In the genomic region with DNA sequence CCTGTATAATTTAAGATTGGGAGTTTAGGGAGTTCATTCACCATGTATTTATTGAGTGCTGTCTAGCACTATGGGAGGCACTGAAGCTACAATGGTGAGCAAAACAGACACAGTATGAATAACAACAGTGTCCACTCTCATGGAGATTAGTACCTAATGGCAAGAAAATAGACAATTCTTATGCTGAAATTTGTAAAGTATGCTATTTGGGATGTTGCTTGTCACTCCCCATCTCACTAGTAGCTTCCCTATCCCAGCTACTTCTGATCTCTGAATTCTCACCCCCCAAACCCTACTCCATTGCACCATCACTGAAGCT, we compare ENCODE assay signal across 20 cellular contexts. TPM values are rescaled to one million over a fixed set of nuclear protein-coding genes. Genes with fewer than 3 reads are reported as not detected.
DNase-seq lines count a peak whose midpoint lies in the region; ATAC-seq, FAIRE-seq and TF ChIP-seq lines count a peak whose summit lies in the region.
"Had no signal": no experiment of that assay in that cellular context is flagged by ENCODE, and none has a peak within 500 bp of the region (broad histone marks: within the 10 kb centered on the region; RNA-seq: fewer than 3 reads in every experiment).

No MANE protein-coding gene starts in this region.

- no peak for TF ChIP-seq RAD21 in GM12878 (IDR thresholded peaks at IDR 0.05; ENCODE audit: insufficient read depth, low read depth, low read length)

- TF ChIP-seq POLR2A in GM12878 (IDR thresholded peaks at IDR 0.05; ENCODE audit: low read depth, low read length): no peak

- BruUV-seq in GM12878 (replicated peaks; lab: Mats Ljungman, UMichigan) (TSS peak; percentile 14), Calu3 (replicated peaks; lab: Mats Ljungman, UMichigan) (no TSS peak)

- no peak for FAIRE-seq in GM12878 (lab: Jason Lieb, UNC)

- H3K23me2 ChIP-seq in H9 (ENCODE audit: insufficient read length, low read depth, low read length, poor library complexity, severe bottlenecking): peaks cover 29% of the 10 kb centered on the region

- peak overlapping the region in 3 of 11 experiments; percentile 71 to 85 (median 74); a peak in 1 of 22 replicates for H3K9ac ChIP-seq in BLaER1 treated with 17β-estradiol and CSF1 and Interleukin-3, amounts not matched to agents 10 nM and 100 nM
- H3K9ac ChIP-seq in H9 (ENCODE audit: extremely low read depth, insufficient read length, low read length) (no peak overlapping the region), GM12878 (ENCODE audit: control insufficient read depth, insufficient read depth, low read length) (no peak overlapping the region)
- H3K9ac ChIP-seq: KMS-11 had no signal

- no peaks in the 10 kb centered on the region for H3K9me3 ChIP-seq in BLaER1 treated with 17β-estradiol and CSF1 and Interleukin-3, amounts not matched to agents 10 nM and 100 nM (replicated peaks in 1 of 11)
- H3K9me3 ChIP-seq in H9 (ENCODE audit: control insufficient read depth, low read depth, low read length): no peaks in the 10 kb centered on the region
- H3K9me3 ChIP-seq in GM12878 (replicated peaks; ENCODE audit: control insufficient read depth, insufficient read depth, low read length): no peaks in the 10 kb centered on the region
- no peaks in the 10 kb centered on the region for H3K9me3 ChIP-seq in naive thymus-derived CD4-positive, alpha-beta T cell (ENCODE audit: control insufficient read depth in 2 of 3, low read length in 3 of 3)
- H3K9me3 ChIP-seq: left lung had no signal

- H2AFZ ChIP-seq in H9 (ENCODE audit: low read length) (no peak overlapping the region), GM12878 (ENCODE audit: control insufficient read depth, low read depth, low read length) (no peak overlapping the region)

- H3K18ac ChIP-seq in H9 (ENCODE audit: insufficient read length, low read depth, low read length): no peak overlapping the region

- no peak overlapping the region for H3T11ph ChIP-seq in H9 (ENCODE audit: low read length)

- POLR2A ChIA-PET in GM12878 (lab: Charles Lee): interaction anchor here (0.5 to 5.7 kb wide), 10 partner anchors 9 to 531 kb away, joined by 3 to 38 read pairs (median 4); a partner anchor contains a TSS
- POLR2A ChIA-PET in naive thymus-derived CD4-positive, alpha-beta T cell (lab: Charles Lee): interaction anchor here (0.6 to 1.2 kb wide), 5 partner anchors 31 to 304 kb away, joined by 3 to 4 read pairs (median 3); a partner anchor contains a TSS

- intact Hi-C loops in GM12878 (cut with micrococcal nuclease; ENCODE audit: unreplicated experiment): no loop called here
- intact Hi-C loops in naive thymus-derived CD4-positive, alpha-beta T cell (cut with micrococcal nuclease): no loop called here
- intact Hi-C loops in Calu3 (cut with micrococcal nuclease; ENCODE audit: unreplicated experiment): no loop called here

- H3K79me1 ChIP-seq in H9 (ENCODE audit: insufficient read depth, low read depth, low read length, poor library complexity, severe bottlenecking): peaks cover 3% of the 10 kb centered on the region

- H3K4me3 ChIP-seq in BLaER1 treated with 17β-estradiol and CSF1 and Interleukin-3, amounts not matched to agents 10 nM and 100 nM: peak overlapping the region in 1 of 10 experiments; percentile 85; a peak in 3 of 20 replicates
- H3K4me3 ChIP-seq in GM12878: no peak overlapping the region
- no peak overlapping the region for H3K4me3 ChIP-seq in naive thymus-derived CD4-positive, alpha-beta T cell (ENCODE audit: low read length)
- H3K4me3 ChIP-seq: left lung had no signal

- H2AK5ac ChIP-seq in H9 (ENCODE audit: insufficient read length, low read length): no peak overlapping the region

- peaks cover 31 to 49% (median 43%) of the 10 kb centered on the region in 10 experiments for H3K4me1 ChIP-seq in BLaER1 treated with 17β-estradiol and CSF1 and Interleukin-3, amounts not matched to agents 10 nM and 100 nM
- H3K4me1 ChIP-seq in H9 (ENCODE audit: insufficient read depth, low read length) (peaks cover 17% of the 10 kb centered on the region), GM12878 (ENCODE audit: control insufficient read depth, insufficient read depth, low read length) (peaks cover 5% of the 10 kb centered on the region)
- H3K4me1 ChIP-seq in naive thymus-derived CD4-positive, alpha-beta T cell (ENCODE audit: control insufficient read depth in 2 of 2, insufficient read depth in 2 of 2, low read length in 2 of 2): peaks cover 5 to 19% of the 10 kb centered on the region in 2 donors

- no peak overlapping the region for H2BK12ac ChIP-seq in H9 (ENCODE audit: insufficient read length, low read depth, low read length)

- no peak overlapping the region for H2BK120ac ChIP-seq in H9 (ENCODE audit: low read depth, low read length, poor library complexity, severe bottlenecking)

- ATAC-seq in GM12878 (no peak), HG03571 (IDR thresholded peaks at IDR 0.05; ENCODE audit: unreplicated experiment) (no peak)
- ATAC-seq in naive thymus-derived CD4-positive, alpha-beta T cell: no peak
- ATAC-seq: activated CD4-positive, CD25-positive, alpha-beta regulatory T cell treated with anti-CD3 and anti-CD28 coated beads, Interleukin-2, amount 50 U/mL, for 24 hours; activated CD8-positive, alpha-beta T cell treated with anti-CD3 and anti-CD28 coated beads, Interleukin-2, amount 10 ng/mL, durations not matched to agents 7 days and 5 days; left lung had no signal

- TF ChIP-seq EP300 in GM12878 (IDR thresholded peaks at IDR 0.05; ENCODE audit: borderline replicate concordance in 1 of 2, control insufficient read depth in 1 of 2, low read depth in 2 of 2, low read length in 2 of 2): no peak

- SMC1A ChIA-PET in GM12878 (lab: Charles Lee; ENCODE audit: uncharacterized antibody, unreplicated experiment): interaction anchor here (0.9 to 4.4 kb wide), 13 partner anchors 9 to 294 kb away, joined by 3 to 21 read pairs (median 6); a partner anchor contains a TSS

- H3K4me1 Mint-ChIP-seq in H9 (peaks cover 64 to 68% of the 10 kb centered on the region in 2 experiments), Calu3 (ENCODE audit: low read depth, unreplicated experiment) (peaks cover 21% of the 10 kb centered on the region)
- peaks cover 31 to 46% (median 41%) of the 10 kb centered on the region in 7 donors for H3K4me1 Mint-ChIP-seq in naive thymus-derived CD4-positive, alpha-beta T cell

- no peak overlapping the region for H3K4ac ChIP-seq in H9 (ENCODE audit: low read depth, low read length)

- H4K91ac ChIP-seq in H9 (ENCODE audit: insufficient read length, low read depth, low read length): no peak overlapping the region

- H3K27me3 Mint-ChIP-seq in H9 (ENCODE audit: low read depth): peaks cover 5% of the 10 kb centered on the region
- peaks cover 0 to 5% (median 0%) of the 10 kb centered on the region in 5 donors for H3K27me3 Mint-ChIP-seq in naive thymus-derived CD4-positive, alpha-beta T cell
- peaks cover 28% of the 10 kb centered on the region for H3K27me3 Mint-ChIP-seq in Calu3 (ENCODE audit: unreplicated experiment)
- H3K27me3 Mint-ChIP-seq: activated T-cell treated with anti-CD3 and anti-CD28 coated beads, Interleukin-2, amount 50 U/mL, for 24 hours had no signal

- RAD21 ChIA-PET in GM12878 (lab: Charles Lee; ENCODE audit: unreplicated experiment): interaction anchor here (0.5 to 3.5 kb wide), 8 partner anchors 9 to 228 kb away, joined by 3 to 14 read pairs (median 8); a partner anchor contains a TSS

- H3K4me3 Mint-ChIP-seq in H9 (peak overlapping the region; percentile 96 to 97), Calu3 (ENCODE audit: low read depth, unreplicated experiment) (no peak overlapping the region)
- H3K4me3 Mint-ChIP-seq in naive thymus-derived CD4-positive, alpha-beta T cell: no peak overlapping the region
- H3K4me3 Mint-ChIP-seq: activated CD8-positive, alpha-beta T cell treated with anti-CD3 and anti-CD28 coated beads, Interleukin-2, amount 10 ng/mL, durations not matched to agents 7 days and 5 days; activated T-cell treated with anti-CD3 and anti-CD28 coated beads, Interleukin-2, amount 50 U/mL, for 24 hours; dendritic cell treated with granulocyte-macrophage colony-stimulating factor and Interleukin-4, amounts not matched to agents 40 ng/mL and 50 ng/mL, for 4 days had no signal

- H3K36me3 Mint-ChIP-seq in H9 (ENCODE audit: insufficient read depth in 1 of 3, low read depth in 3 of 3): peaks cover 27 to 50% (median 48%) of the 10 kb centered on the region in 3 experiments; a peak in 6 of 7 replicates
- H3K36me3 Mint-ChIP-seq in naive thymus-derived CD4-positive, alpha-beta T cell: peaks cover 0 to 9% (median 6%) of the 10 kb centered on the region in 5 donors
- H3K36me3 Mint-ChIP-seq in Calu3 (ENCODE audit: insufficient read depth, unreplicated experiment): peaks cover 33% of the 10 kb centered on the region

- H3K79me2 ChIP-seq in H9 (ENCODE audit: insufficient read depth, low read length) (peaks cover 6% of the 10 kb centered on the region; the same call in 1 of the 2 replicates), GM12878 (ENCODE audit: control insufficient read depth, insufficient read depth, low read length) (peaks cover 2% of the 10 kb centered on the region)

- H4K20me1 ChIP-seq in BLaER1 treated with 17β-estradiol and CSF1 and Interleukin-3, amounts not matched to agents 10 nM and 100 nM: peaks cover 0 to 55% (median 40%) of the 10 kb centered on the region in 11 experiments; a peak in 16 of 22 replicates
- no peaks in the 10 kb centered on the region for H4K20me1 ChIP-seq in H9 (ENCODE audit: control insufficient read depth, insufficient read depth, insufficient read length)
- no peaks in the 10 kb centered on the region for H4K20me1 ChIP-seq in GM12878 (ENCODE audit: control insufficient read depth, insufficient read depth)

- no peaks in the 10 kb centered on the region for H3K9me3 Mint-ChIP-seq in H9
- no peaks in the 10 kb centered on the region for H3K9me3 Mint-ChIP-seq in naive thymus-derived CD4-positive, alpha-beta T cell
- no peaks in the 10 kb centered on the region for H3K9me3 Mint-ChIP-seq in Calu3 (ENCODE audit: low read depth, unreplicated experiment)
- H3K9me3 Mint-ChIP-seq: activated T-cell treated with anti-CD3 and anti-CD28 coated beads, Interleukin-2, amount 50 U/mL, for 24 hours; dendritic cell treated with granulocyte-macrophage colony-stimulating factor and Interleukin-4, amounts not matched to agents 40 ng/mL and 50 ng/mL, for 4 days; immature natural killer cell had no signal

- no peak overlapping the region for H2BK15ac ChIP-seq in H9 (ENCODE audit: low read depth, low read length)

- peak overlapping the region; percentile 89 to 98 (median 94); a peak in 5 of 7 replicates for H3K27ac Mint-ChIP-seq in H9
- peak overlapping the region in 8 of 9 donors; percentile 32 to 78 (median 71) for H3K27ac Mint-ChIP-seq in naive thymus-derived CD4-positive, alpha-beta T cell
- no peak overlapping the region for H3K27ac Mint-ChIP-seq in Calu3 (ENCODE audit: unreplicated experiment)
- H3K27ac Mint-ChIP-seq: dendritic cell treated with granulocyte-macrophage colony-stimulating factor and Interleukin-4, amounts not matched to agents 40 ng/mL and 50 ng/mL, for 4 days had no signal

- H3K27ac ChIP-seq in BLaER1 treated with 17β-estradiol and CSF1 and Interleukin-3, amounts not matched to agents 10 nM and 100 nM: peak overlapping the region in 3 of 11 experiments; percentile 51 to 64 (median 59); a peak in 1 of 22 replicates
- no peak overlapping the region for H3K27ac ChIP-seq in H9 (ENCODE audit: insufficient read length, low read depth, low read length)
- no peak overlapping the region for H3K27ac ChIP-seq in GM12878 (ENCODE audit: control insufficient read depth, insufficient read depth)
- H3K27ac ChIP-seq in naive thymus-derived CD4-positive, alpha-beta T cell (ENCODE audit: low read depth, low read length): peak overlapping the region; percentile 63
- H3K27ac ChIP-seq: KMS-11, RWPE1 had no signal

- no peak overlapping the region for H3K23ac ChIP-seq in H9 (ENCODE audit: insufficient read length, low read depth, low read length)

- no peak overlapping the region for H3K14ac ChIP-seq in H9 (ENCODE audit: insufficient read depth, low read length)

- no peak overlapping the region for H4K8ac ChIP-seq in H9 (replicated peaks; ENCODE audit: insufficient read length, low read depth, low read length)

- no peak overlapping the region for H4K5ac ChIP-seq in H9 (ENCODE audit: insufficient read length, low read depth, low read length)

- DNase-seq in H9: no peak
- DNase-seq in GM12878 (ENCODE audit: low read depth, low spot score): no peak
- no peak for DNase-seq in naive thymus-derived CD4-positive, alpha-beta T cell
- no peak for DNase-seq in KBM-7
- DNase-seq in middle frontal gyrus (ENCODE audit: extremely low spot score, low spot score): no peak
- no peak for DNase-seq in Calu3
- DNase-seq: activated CD8-positive, alpha-beta T cell treated with anti-CD3 and anti-CD28 coated beads, Interleukin-2, amount 10 ng/mL, durations not matched to agents 7 days and 5 days; activated naive CD4-positive, alpha-beta T cell treated with Interleukin-2 at 50 U/mL for 16 hours; activated T-cell treated with anti-CD3 and anti-CD28 coated beads, Interleukin-2, amount 50 U/mL, for 24 hours; amygdala; GF-D8; immature natural killer cell; left lung; NCI-H187 had no signal

- no peak overlapping the region for H2BK20ac ChIP-seq in H9 (ENCODE audit: low read depth, low read length, poor library complexity, severe bottlenecking)

- H3K36me3 ChIP-seq in BLaER1 treated with 17β-estradiol and CSF1 and Interleukin-3, amounts not matched to agents 10 nM and 100 nM: peaks cover 22 to 52% (median 49%) of the 10 kb centered on the region in 11 experiments
- peaks cover 5 to 7% of the 10 kb centered on the region in 2 experiments; a peak in 3 of 4 replicates for H3K36me3 ChIP-seq in GM12878 (ENCODE audit: control insufficient read depth in 2 of 2, insufficient read depth in 2 of 2, low read length in 1 of 2)
- peaks cover 0 to 31% (median 4%) of the 10 kb centered on the region in 3 experiments for H3K36me3 ChIP-seq in naive thymus-derived CD4-positive, alpha-beta T cell (ENCODE audit: control insufficient read depth in 2 of 3, insufficient read depth in 3 of 3, low read length in 3 of 3)

- H3K27me3 ChIP-seq in BLaER1 treated with 17β-estradiol and CSF1 and Interleukin-3, amounts not matched to agents 10 nM and 100 nM: no peaks in the 10 kb centered on the region
- H3K27me3 ChIP-seq in H9 (ENCODE audit: insufficient read depth, low read length) (no peaks in the 10 kb centered on the region), GM12878 (replicated peaks in 1 of 2; ENCODE audit: control insufficient read depth in 2 of 2, insufficient read depth in 2 of 2, low read length in 1 of 2) (no peaks in the 10 kb centered on the region)
- H3K27me3 ChIP-seq in naive thymus-derived CD4-positive, alpha-beta T cell (ENCODE audit: control insufficient read depth in 2 of 2, insufficient read depth in 2 of 2, low read length in 2 of 2): no peaks in the 10 kb centered on the region

- CTCF ChIA-PET in GM12878 (lab: Yijun Ruan, JAX): interaction anchor here (0.9 to 5.0 kb wide), 15 partner anchors 8 to 250 kb away, joined by 3 to 32 read pairs (median 4); a partner anchor contains a TSS
- CTCF ChIA-PET in naive thymus-derived CD4-positive, alpha-beta T cell (lab: Charles Lee): interaction anchor here (0.5 to 2.5 kb wide), 7 partner anchors 9 to 209 kb away, joined by 3 to 14 read pairs (median 3); a partner anchor contains a TSS
- CTCF ChIA-PET in Calu3 (lab: Charles Lee): interaction anchor here (0.6 to 1.5 kb wide), 3 partner anchors 9 to 22 kb away, joined by 5 to 10 read pairs (median 6); no protein-coding TSS in a partner anchor

- peak overlapping the region; percentile 16 to 100 (median 97); a peak in 19 of 22 replicates for H3K4me2 ChIP-seq in BLaER1 treated with 17β-estradiol and CSF1 and Interleukin-3, amounts not matched to agents 10 nM and 100 nM
- peak overlapping the region; percentile 72 for H3K4me2 ChIP-seq in H9 (ENCODE audit: insufficient read depth, insufficient read length, low read length)
- H3K4me2 ChIP-seq in GM12878 (ENCODE audit: control insufficient read depth, insufficient read depth): no peak overlapping the region
- H3K4me2 ChIP-seq: KMS-11 had no signal

- no peak overlapping the region for H3K56ac ChIP-seq in H9 (ENCODE audit: insufficient read length, low read depth, low read length)

- in situ Hi-C loops in GM12878 (cut with MboI) (no loop called here), KBM-7 (cut with MboI; ENCODE audit: low pct_unique_long_range_greater_than_20kb, low sequenced_read_pairs) (no loop called here)

- H2BK5ac ChIP-seq in H9 (ENCODE audit: insufficient read length, low read length): no peak overlapping the region

- TF ChIP-seq CTCF in H9 (conservative IDR thresholded peaks at IDR 0.05): no peak
- no peak for TF ChIP-seq CTCF in GM12878 (IDR thresholded peaks at IDR 0.05 in 2 of 3, conservative IDR thresholded peaks at IDR 0.05 in 1 of 3; ENCODE audit: control insufficient read depth in 2 of 3, extremely low read depth in 1 of 3, insufficient read depth in 1 of 3, low read depth in 3 of 3, low read length in 3 of 3)
- no peak for TF ChIP-seq CTCF in Calu3 (IDR thresholded peaks at IDR 0.05; ENCODE audit: unreplicated experiment)

RNA-seq across cellular contexts. Expression of a gene that starts 4.0 kb away (rescaled TPM):
- total RNA-seq in H9 (2021): 31.2 and 31.8 TPM in 2 replicates
- 7.2 and 7.6 TPM in 2 replicates for total RNA-seq in GM12878 (2013; cell fraction: nucleolus; rRNA removed)
- 3.1 and 5.2 TPM in 2 replicates for total RNA-seq in GM12878 (2014; rRNA removed)
- 3.4 and 3.9 TPM in 2 replicates for total RNA-seq in GM12878 (2014; rRNA removed; fragmentation: Illumina TruSeq; extraction: Trizol)
- total RNA-seq in GM12878 (2021): 15.2 and 15.4 TPM in 2 replicates
- polyA plus RNA-seq in GM12878 (2011; ENCODE audit: low read depth): 3.0 TPM
- polyA plus RNA-seq in GM12878 (2011; rRNA removed): 3.7 and 5.8 TPM in 2 replicates
- 6.5 and 8.8 TPM in 2 replicates for polyA plus RNA-seq in GM12878 (2011; cell fraction: cytosol; rRNA removed)
- polyA plus RNA-seq in GM12878 (2011; cell fraction: nucleus; rRNA removed): 8.5 and 9.2 TPM in 2 replicates
- 7.4 TPM in 2 replicates for polyA plus RNA-seq in GM12878 (2012)
- 5.7 and 6.7 TPM in 2 replicates for polyA plus RNA-seq in GM12878 (2014; fragmentation: Illumina TruSeq; extraction: Trizol)
- polyA plus RNA-seq in GM12878 (2014; fragmentation: Nextera tagmentation; extraction: Ambion mirVana): 1 to 10 TPM; 1.5 to 1.6 TPM
- polyA plus RNA-seq in GM12878 (2014; rRNA removed): 9.9 and 13.0 TPM in 2 replicates
- polyA plus RNA-seq in GM12878 (2016; fragmentation: Nextera tagmentation; extraction: Ambion mirVana): under 1 TPM; 0.83 to 0.87 TPM
- polyA minus RNA-seq in GM12878 (2011; rRNA and poly(A)+ RNA removed): 4.9 and 8.8 TPM in 2 replicates
- 3.1 and 5.5 TPM in 2 replicates for polyA minus RNA-seq in GM12878 (2011; cell fraction: cytosol; rRNA and poly(A)+ RNA removed)
- 2.9 and 4.8 TPM in 2 replicates for polyA minus RNA-seq in GM12878 (2011; cell fraction: nucleus; rRNA and poly(A)+ RNA removed)
- total RNA-seq in naive thymus-derived CD4-positive, alpha-beta T cell: 10 to 100 TPM in 3 of 5 experiments, 1 to 10 TPM in 2; 6.6 to 16.2 (median 12.0) TPM
- polyA plus RNA-seq in naive thymus-derived CD4-positive, alpha-beta T cell: under 1 TPM; 0.79 TPM
- 5.3 and 6.7 TPM in 2 replicates for total RNA-seq in Calu3 (2022)

RNA-seq across cellular contexts. Expression of a gene that starts 18.1 kb away (rescaled TPM):
- 581 and 589 TPM in 2 replicates for total RNA-seq in H9 (2021)
- 44.4 and 46.9 TPM in 2 replicates for total RNA-seq in GM12878 (2013; cell fraction: nucleolus; rRNA removed)
- 147 and 163 TPM in 2 replicates for total RNA-seq in GM12878 (2014; rRNA removed)
- 165 and 171 TPM in 2 replicates for total RNA-seq in GM12878 (2014; rRNA removed; fragmentation: Illumina TruSeq; extraction: Trizol)
- 171 and 173 TPM in 2 replicates for total RNA-seq in GM12878 (2021)
- polyA plus RNA-seq in GM12878 (2011; ENCODE audit: low read depth): 176 TPM
- polyA plus RNA-seq in GM12878 (2011; rRNA removed): 157 and 182 TPM in 2 replicates
- 168 and 246 TPM in 2 replicates for polyA plus RNA-seq in GM12878 (2011; cell fraction: cytosol; rRNA removed)
- polyA plus RNA-seq in GM12878 (2011; cell fraction: nucleus; rRNA removed): 88.0 and 94.4 TPM in 2 replicates
- 150 and 169 TPM in 2 replicates for polyA plus RNA-seq in GM12878 (2012)
- 142 and 156 TPM in 2 replicates for polyA plus RNA-seq in GM12878 (2014; fragmentation: Illumina TruSeq; extraction: Trizol)
- 100 to 1,000 TPM; 194 to 220 TPM for polyA plus RNA-seq in GM12878 (2014; fragmentation: Nextera tagmentation; extraction: Ambion mirVana)
- polyA plus RNA-seq in GM12878 (2014; rRNA removed): 166 and 193 TPM in 2 replicates
- 100 to 1,000 TPM; 200 to 209 TPM for polyA plus RNA-seq in GM12878 (2016; fragmentation: Nextera tagmentation; extraction: Ambion mirVana)
- 98.9 and 117 TPM in 2 replicates for polyA minus RNA-seq in GM12878 (2011; rRNA and poly(A)+ RNA removed)
- polyA minus RNA-seq in GM12878 (2011; cell fraction: cytosol; rRNA and poly(A)+ RNA removed): 27.9 and 34.6 TPM in 2 replicates
- 12.7 and 25.9 TPM in 2 replicates for polyA minus RNA-seq in GM12878 (2011; cell fraction: nucleus; rRNA and poly(A)+ RNA removed)
- 100 to 1,000 TPM in 2 of 5 experiments, 10 to 100 TPM in 3; 43.2 to 216 (median 54.3) TPM for total RNA-seq in naive thymus-derived CD4-positive, alpha-beta T cell
- polyA plus RNA-seq in naive thymus-derived CD4-positive, alpha-beta T cell: 10 to 100 TPM; 68.7 to 69.8 TPM
- 880 and 991 TPM in 2 replicates for total RNA-seq in Calu3 (2022)

RNA-seq across cellular contexts. Expression of a gene that starts 26.7 kb away (rescaled TPM):
- total RNA-seq in H9 (2021) (4.0 and 6.6 TPM in 2 replicates), GM12878 (2014; rRNA removed) (6.4 and 8.2 TPM in 2 replicates), GM12878 (2014; rRNA removed; fragmentation: Illumina TruSeq; extraction: Trizol) (5.7 and 6.7 TPM in 2 replicates), GM12878 (2021) (5.8 and 8.4 TPM in 2 replicates), Calu3 (2022) (11.0 and 11.2 TPM in 2 replicates)
- total RNA-seq in GM12878 (2013; cell fraction: nucleolus; rRNA removed): 24.9 and 25.4 TPM in 2 replicates
- polyA plus RNA-seq in GM12878 (2011; ENCODE audit: low read depth): 2.2 TPM
- polyA plus RNA-seq in GM12878 (2011; rRNA removed) (7.0 and 7.8 TPM in 2 replicates), GM12878 (2014; fragmentation: Illumina TruSeq; extraction: Trizol) (5.5 and 7.6 TPM in 2 replicates), GM12878 (2014; fragmentation: Nextera tagmentation; extraction: Ambion mirVana) (1 to 10 TPM; 2.6 to 3.1 TPM), GM12878 (2014; rRNA removed) (11.6 and 11.9 TPM in 2 replicates), GM12878 (2016; fragmentation: Nextera tagmentation; extraction: Ambion mirVana) (1 to 10 TPM; 5.8 to 7.1 TPM)
- polyA plus RNA-seq in GM12878 (2011; cell fraction: cytosol; rRNA removed): 7.5 and 10.6 TPM in 2 replicates
- 22.2 and 32.5 TPM in 2 replicates for polyA plus RNA-seq in GM12878 (2011; cell fraction: nucleus; rRNA removed)
- 4.6 and 5.0 TPM in 2 replicates for polyA plus RNA-seq in GM12878 (2012)
- polyA minus RNA-seq in GM12878 (2011; rRNA and poly(A)+ RNA removed): 6.7 and 7.7 TPM in 2 replicates
- polyA minus RNA-seq in GM12878 (2011; cell fraction: cytosol; rRNA and poly(A)+ RNA removed): 2.1 TPM in 1 of 2 replicates, not detected in the other
- polyA minus RNA-seq in GM12878 (2011; cell fraction: nucleus; rRNA and poly(A)+ RNA removed): 6.3 and 15.9 TPM in 2 replicates
- total RNA-seq in naive thymus-derived CD4-positive, alpha-beta T cell: 10 to 100 TPM; 14.6 to 24.9 (median 15.9) TPM
- 1 to 10 TPM in 1 of 2 donors, under 1 TPM in 1; 0.67 to 1.3 TPM for polyA plus RNA-seq in naive thymus-derived CD4-positive, alpha-beta T cell

RNA-seq across cellular contexts. Expression of a gene that starts 31.0 kb away (rescaled TPM):
- 104 and 108 TPM in 2 replicates for total RNA-seq in H9 (2021)
- 25.1 and 33.4 TPM in 2 replicates for total RNA-seq in GM12878 (2013; cell fraction: nucleolus; rRNA removed)
- total RNA-seq in GM12878 (2014; rRNA removed): 134 and 144 TPM in 2 replicates
- total RNA-seq in GM12878 (2014; rRNA removed; fragmentation: Illumina TruSeq; extraction: Trizol): 126 and 128 TPM in 2 replicates
- 131 and 141 TPM in 2 replicates for total RNA-seq in GM12878 (2021)
- polyA plus RNA-seq in GM12878 (2011; ENCODE audit: low read depth): 91.5 TPM
- polyA plus RNA-seq in GM12878 (2011; rRNA removed): 102 and 156 TPM in 2 replicates
- polyA plus RNA-seq in GM12878 (2011; cell fraction: cytosol; rRNA removed): 248 and 288 TPM in 2 replicates
- 100 and 116 TPM in 2 replicates for polyA plus RNA-seq in GM12878 (2011; cell fraction: nucleus; rRNA removed)
- 142 and 151 TPM in 2 replicates for polyA plus RNA-seq in GM12878 (2012)
- polyA plus RNA-seq in GM12878 (2014; fragmentation: Illumina TruSeq; extraction: Trizol): 86.6 and 141 TPM in 2 replicates
- polyA plus RNA-seq in GM12878 (2014; fragmentation: Nextera tagmentation; extraction: Ambion mirVana): 100 to 1,000 TPM; 264 to 285 TPM
- 176 and 185 TPM in 2 replicates for polyA plus RNA-seq in GM12878 (2014; rRNA removed)
- 100 to 1,000 TPM; 218 to 228 TPM for polyA plus RNA-seq in GM12878 (2016; fragmentation: Nextera tagmentation; extraction: Ambion mirVana)
- polyA minus RNA-seq in GM12878 (2011; rRNA and poly(A)+ RNA removed): 65.8 and 84.2 TPM in 2 replicates
- polyA minus RNA-seq in GM12878 (2011; cell fraction: cytosol; rRNA and poly(A)+ RNA removed): 16.3 and 21.6 TPM in 2 replicates
- polyA minus RNA-seq in GM12878 (2011; cell fraction: nucleus; rRNA and poly(A)+ RNA removed): 15.2 and 19.2 TPM in 2 replicates
- 100 to 1,000 TPM in 1 of 5 experiments, 10 to 100 TPM in 4; 37.6 to 112 (median 71.5) TPM for total RNA-seq in naive thymus-derived CD4-positive, alpha-beta T cell
- 100 to 1,000 TPM in 1 of 2 donors, 10 to 100 TPM in 1; 83.5 to 102 TPM for polyA plus RNA-seq in naive thymus-derived CD4-positive, alpha-beta T cell
- 71.0 and 89.4 TPM in 2 replicates for total RNA-seq in Calu3 (2022)

RNA-seq across cellular contexts. Expression of a gene that starts 39.2 kb away (rescaled TPM):
- total RNA-seq in H9 (2021): 114 and 119 TPM in 2 replicates
- 18.5 and 21.9 TPM in 2 replicates for total RNA-seq in GM12878 (2013; cell fraction: nucleolus; rRNA removed)
- 2.5 and 2.6 TPM in 2 replicates for total RNA-seq in GM12878 (2014; rRNA removed)
- total RNA-seq in GM12878 (2014; rRNA removed; fragmentation: Illumina TruSeq; extraction: Trizol): 0.69 and 1.0 TPM in 2 replicates
- 2.8 and 3.8 TPM in 2 replicates for total RNA-seq in GM12878 (2021)
- 1.5 TPM for polyA plus RNA-seq in GM12878 (2011; ENCODE audit: low read depth)
- polyA plus RNA-seq in GM12878 (2011; rRNA removed): 3.4 and 5.1 TPM in 2 replicates
- polyA plus RNA-seq in GM12878 (2011; cell fraction: cytosol; rRNA removed): 2.2 and 3.6 TPM in 2 replicates
- 83.9 and 96.1 TPM in 2 replicates for polyA plus RNA-seq in GM12878 (2011; cell fraction: nucleus; rRNA removed)
- 4.8 and 5.6 TPM in 2 replicates for polyA plus RNA-seq in GM12878 (2012)
- 1.4 TPM in 1 of 2 replicates, not detected in the other for polyA plus RNA-seq in GM12878 (2014; fragmentation: Illumina TruSeq; extraction: Trizol)
- polyA plus RNA-seq in GM12878 (2014; fragmentation: Nextera tagmentation; extraction: Ambion mirVana): under 1 TPM; 0.18 to 0.39 TPM
- 2.6 and 4.4 TPM in 2 replicates for polyA plus RNA-seq in GM12878 (2014; rRNA removed)
- polyA plus RNA-seq in GM12878 (2016; fragmentation: Nextera tagmentation; extraction: Ambion mirVana): 1 to 10 TPM; 1.4 to 1.6 TPM
- polyA minus RNA-seq in GM12878 (2011; rRNA and poly(A)+ RNA removed): 2.9 and 4.3 TPM in 2 replicates
- polyA minus RNA-seq in GM12878 (2011; cell fraction: cytosol; rRNA and poly(A)+ RNA removed): 0.80 and 1.4 TPM in 2 replicates
- polyA minus RNA-seq in GM12878 (2011; cell fraction: nucleus; rRNA and poly(A)+ RNA removed): 9.2 and 9.6 TPM in 2 replicates
- 1 to 10 TPM; 1.4 to 4.6 (median 3.6) TPM for total RNA-seq in naive thymus-derived CD4-positive, alpha-beta T cell
- not detected for polyA plus RNA-seq in naive thymus-derived CD4-positive, alpha-beta T cell
- total RNA-seq in Calu3 (2022): 5.9 and 6.3 TPM in 2 replicates

Comparison
In these comparisons a context has a peak if more than half of its experiments do, and no peak if none do; other contexts are left out.
1. H3K4me3 Mint-ChIP-seq: peak in H9 (2 of 2); none in naive thymus-derived CD4-positive, alpha-beta T cell (0 of 10) and Calu3 (single experiment).